5 cellular contexts compared by ENCODE assay signal in the genomic region with DNA sequence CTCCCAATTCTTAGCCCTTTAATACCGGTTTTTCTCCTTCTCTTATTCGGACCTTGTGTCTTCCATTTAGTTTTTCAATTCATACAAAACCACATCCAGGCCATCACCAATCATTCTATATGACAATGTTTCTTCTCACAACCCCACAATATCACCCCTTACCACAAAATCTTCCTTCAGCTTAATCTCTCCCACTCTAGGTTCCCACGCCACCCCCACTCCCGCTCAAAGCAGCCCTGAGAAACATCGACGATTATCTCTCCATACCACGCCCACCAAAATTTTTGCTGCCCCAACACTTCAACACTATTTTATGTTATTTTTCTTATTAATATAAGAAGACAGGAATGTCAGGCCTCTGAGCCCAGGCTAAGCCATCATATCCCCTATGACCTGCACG.
DNase-seq lines count a peak whose midpoint lies in the region; ATAC-seq and TF ChIP-seq lines count a peak whose summit lies in the region.
"Not testable (repeated sequence)": the region's sequence is repeated elsewhere in the genome, so short reads cannot be mapped to it uniquely, and the experiment has no call there.

No MANE protein-coding gene starts in this region.

- not testable (repeated sequence) for ATAC-seq in WTC11

- not testable (repeated sequence) for H3K4me2 ChIP-seq in H9 (ENCODE audit: insufficient read depth, insufficient read length, low read length); trophoblast cell (ENCODE audit: low read length)

- not testable (repeated sequence) for H4K5ac ChIP-seq in H9 (ENCODE audit: insufficient read length, low read depth, low read length)

- not testable (repeated sequence) for H4K8ac ChIP-seq in H9 (replicated peaks; ENCODE audit: insufficient read length, low read depth, low read length); trophoblast cell (ENCODE audit: low read depth, low read length)

- H3K27me3 Mint-ChIP-seq in Caco-2 (ENCODE audit: insufficient read depth, unreplicated experiment); H9 (ENCODE audit: low read depth); WTC11 (ENCODE audit: low read depth); endodermal cell (ENCODE audit: insufficient read depth): not testable (repeated sequence)

- H4K20me1 ChIP-seq in H9 (ENCODE audit: control insufficient read depth, insufficient read depth, insufficient read length): not testable (repeated sequence)

- H3K27ac Mint-ChIP-seq in Caco-2 (ENCODE audit: unreplicated experiment) (peak overlapping the region; percentile 21), H9 (peak overlapping the region; percentile 34 to 91 (median 80); a peak in 6 of 7 replicates), WTC11 (peak overlapping the region; percentile 89), endodermal cell (peak overlapping the region; percentile 90)

- not testable (repeated sequence) for H4K91ac ChIP-seq in H9 (ENCODE audit: insufficient read length, low read depth, low read length)
- H4K91ac ChIP-seq in trophoblast cell (ENCODE audit: low read depth, low read length): peak overlapping the region; percentile 11

- not testable (repeated sequence) for H4K12ac ChIP-seq in trophoblast cell (ENCODE audit: low read depth, low read length)

- not testable (repeated sequence) for H3K23ac ChIP-seq in H9 (ENCODE audit: insufficient read length, low read depth, low read length); trophoblast cell (ENCODE audit: low read length)

- 100% methylated on average over 2 of the region's 8 CpGs for WGBS in H9 (ENCODE audit: extremely low coverage, insufficient read length, low lambda C conversion rate)
- WGBS in endodermal cell (ENCODE audit: insufficient coverage in 1 of 2, insufficient read length in 1 of 2), 2 experiments: 94 to 98% methylated on average over 4 to 8 of the region's 8 CpGs
- 100% methylated on average over 1 of the region's 8 CpGs for WGBS in trophoblast cell (ENCODE audit: extremely low coverage, insufficient coverage, insufficient read length)

- H3K4me3 Mint-ChIP-seq in Caco-2 (ENCODE audit: unreplicated experiment); H9; WTC11: not testable (repeated sequence)
- peak overlapping the region; percentile 72 for H3K4me3 Mint-ChIP-seq in endodermal cell

- H3K4ac ChIP-seq in H9 (ENCODE audit: low read depth, low read length); trophoblast cell (ENCODE audit: low read depth, low read length): not testable (repeated sequence)

- not testable (repeated sequence) for BruUV-seq in Caco-2 (replicated peaks; lab: Mats Ljungman, UMichigan)

- H2BK12ac ChIP-seq in H9 (ENCODE audit: insufficient read length, low read depth, low read length); trophoblast cell (ENCODE audit: low read length): not testable (repeated sequence)

- H2AK5ac ChIP-seq in H9 (ENCODE audit: insufficient read length, low read length); trophoblast cell (ENCODE audit: low read length): not testable (repeated sequence)

- H3K14ac ChIP-seq in H9 (ENCODE audit: insufficient read depth, low read length); trophoblast cell (ENCODE audit: low read length): not testable (repeated sequence)

- H3K9me3 ChIP-seq in Caco-2; H9 (ENCODE audit: control insufficient read depth, low read depth, low read length); endodermal cell (ENCODE audit: control insufficient read depth, low read length); trophoblast cell (ENCODE audit: insufficient read depth, low read depth, low read length): not testable (repeated sequence)

- CTCF ChIA-PET in Caco-2 (lab: Charles Lee): not testable (repeated sequence)
- CTCF ChIA-PET in WTC11 (lab: Charles Lee): interaction anchor here (1.2 kb wide), 1 partner anchor 11 kb away, joined by 5 read pairs; no protein-coding TSS in a partner anchor

- H3K4me1 Mint-ChIP-seq in Caco-2 (ENCODE audit: low read depth, unreplicated experiment) (peaks cover 46% of the 10 kb centered on the region), H9 (peaks cover 73 to 75% of the 10 kb centered on the region in 2 experiments), WTC11 (peaks cover 85% of the 10 kb centered on the region), endodermal cell (peaks cover 65% of the 10 kb centered on the region)

- H2BK20ac ChIP-seq in H9 (ENCODE audit: low read depth, low read length, poor library complexity, severe bottlenecking): not testable (repeated sequence)

- H3K36me3 ChIP-seq in Caco-2 (ENCODE audit: control insufficient read depth, insufficient read depth, low read length); trophoblast cell (ENCODE audit: control insufficient read depth in 1 of 2, insufficient read depth in 2 of 2, low read length in 2 of 2): not testable (repeated sequence)
- H3K36me3 ChIP-seq in endodermal cell (ENCODE audit: control insufficient read depth, insufficient read depth, low read length): peaks cover 33% of the 10 kb centered on the region

- H3K79me2 ChIP-seq in H9 (ENCODE audit: insufficient read depth, low read length); trophoblast cell (ENCODE audit: control insufficient read depth, insufficient read depth, low read length, poor library complexity): not testable (repeated sequence)

- intact Hi-C loops in Caco-2 (cut with micrococcal nuclease; ENCODE audit: unreplicated experiment): not testable (repeated sequence)

- DNase-seq in Caco-2; H9; WTC11 (ENCODE audit: low spot score); endodermal cell; trophoblast cell: not testable (repeated sequence)

- POLR2A ChIA-PET in Caco-2 (lab: Charles Lee); WTC11 (lab: Charles Lee): not testable (repeated sequence)

- H2BK15ac ChIP-seq in H9 (ENCODE audit: low read depth, low read length): not testable (repeated sequence)

- not testable (repeated sequence) for H3T11ph ChIP-seq in H9 (ENCODE audit: low read length)

- not testable (repeated sequence) for H3K18ac ChIP-seq in H9 (ENCODE audit: insufficient read length, low read depth, low read length); trophoblast cell (ENCODE audit: low read length)

- not testable (repeated sequence) for H2AFZ ChIP-seq in H9 (ENCODE audit: low read length); trophoblast cell (ENCODE audit: insufficient read depth, low read length, poor library complexity)

- H3K23me2 ChIP-seq in H9 (ENCODE audit: insufficient read length, low read depth, low read length, poor library complexity, severe bottlenecking): not testable (repeated sequence)

- not testable (repeated sequence) for H2BK120ac ChIP-seq in H9 (ENCODE audit: low read depth, low read length, poor library complexity, severe bottlenecking)
- peak overlapping the region; percentile 63 for H2BK120ac ChIP-seq in trophoblast cell (ENCODE audit: insufficient read depth, low read length, poor library complexity)

- not testable (repeated sequence) for H2BK5ac ChIP-seq in H9 (ENCODE audit: insufficient read length, low read length); trophoblast cell (ENCODE audit: low read depth, low read length, poor library complexity)

- not testable (repeated sequence) for TF ChIP-seq CTCF in Caco-2 (IDR thresholded peaks at IDR 0.05; ENCODE audit: insufficient read depth in 1 of 2, low read depth in 1 of 2, low read length in 1 of 2, severe bottlenecking in 1 of 2, unreplicated experiment in 1 of 2); H9 (conservative IDR thresholded peaks at IDR 0.05); WTC11 (IDR thresholded peaks at IDR 0.05); endodermal cell (conservative IDR thresholded peaks at IDR 0.05)

- H3K79me1 ChIP-seq in H9 (ENCODE audit: insufficient read depth, low read depth, low read length, poor library complexity, severe bottlenecking): not testable (repeated sequence)
- peaks cover 26% of the 10 kb centered on the region for H3K79me1 ChIP-seq in trophoblast cell (ENCODE audit: low read length)

- not testable (repeated sequence) for H3K27me3 ChIP-seq in Caco-2 (replicated peaks; ENCODE audit: control insufficient read depth, insufficient read depth, low read length); H9 (ENCODE audit: insufficient read depth, low read length); endodermal cell (ENCODE audit: control insufficient read depth, insufficient read depth, low read length, poor library complexity, severe bottlenecking); trophoblast cell (ENCODE audit: insufficient read depth, low read length)

- H3K4me1 ChIP-seq in Caco-2 (peaks cover 22% of the 10 kb centered on the region), trophoblast cell (ENCODE audit: control insufficient read depth in 1 of 2, insufficient read depth in 2 of 2, low read length in 2 of 2) (peaks cover 14 to 16% of the 10 kb centered on the region in 2 experiments)
- not testable (repeated sequence) for H3K4me1 ChIP-seq in H9 (ENCODE audit: insufficient read depth, low read length); endodermal cell (ENCODE audit: control insufficient read depth, insufficient read depth, low read length)

- H3K9ac ChIP-seq in H9 (ENCODE audit: extremely low read depth, insufficient read length, low read length); endodermal cell (ENCODE audit: extremely low read depth, low read length, poor library complexity, severe bottlenecking); trophoblast cell (ENCODE audit: low read length): not testable (repeated sequence)

- H3K9me3 Mint-ChIP-seq in Caco-2 (ENCODE audit: unreplicated experiment); H9; WTC11; endodermal cell: not testable (repeated sequence)

- H3K36me3 Mint-ChIP-seq in Caco-2 (ENCODE audit: insufficient read depth, unreplicated experiment); WTC11: not testable (repeated sequence)
- peaks cover 0 to 27% (median 0%) of the 10 kb centered on the region in 3 experiments; a peak in 2 of 7 replicates for H3K36me3 Mint-ChIP-seq in H9 (ENCODE audit: insufficient read depth in 1 of 3, low read depth in 3 of 3)
- H3K36me3 Mint-ChIP-seq in endodermal cell (ENCODE audit: low read depth): peaks cover 43% of the 10 kb centered on the region

- not testable (repeated sequence) for H3K27ac ChIP-seq in H9 (ENCODE audit: insufficient read length, low read depth, low read length); endodermal cell (ENCODE audit: low read depth, low read length); trophoblast cell (ENCODE audit: low read depth, low read length)

- H3K4me3 ChIP-seq in Caco-2 (ENCODE audit: low read depth, low read length); endodermal cell (ENCODE audit: low read length); trophoblast cell (ENCODE audit: low read depth, low read length): not testable (repeated sequence)

- not testable (repeated sequence) for H3K56ac ChIP-seq in H9 (ENCODE audit: insufficient read length, low read depth, low read length)

Comparison
In these comparisons a context has a peak if more than half of its experiments do, and no peak if none do; other contexts are left out.
1. H3K27ac Mint-ChIP-seq: peak in every context shown above with its lines; median percentile 90 in endodermal cell; 89 in WTC11; 80 in H9; 21 in Caco-2.